1 cellular context compared by ENCODE assay signal in genomic region chr10:4965763-4966162, GRCh38.
TF ChIP-seq lines count a peak whose summit lies in the region.

No MANE protein-coding gene starts in this region.

TF ChIP-seq in HepG2, 621 proteins besides CTCF, POLR2A, EP300 and RAD21:
- TF ChIP-seq RBM22 (optimal IDR thresholded peaks at IDR 0.05; ENCODE audit: low read length): peak; percentile 38
- TF ChIP-seq SSRP1 (CRISPR knock-in tag; IDR thresholded peaks at IDR 0.05): 0 out of 2 replicates have a peak, but pooled peaks have one; percentile 34
- TF ChIP-seq RBFOX2 (IDR thresholded peaks at IDR 0.05; ENCODE audit: low read depth, low read length): peak; percentile 75; the same call in 1 of the 2 replicates
- TF ChIP-seq POLR2AphosphoS5 (IDR thresholded peaks at IDR 0.05; ENCODE audit: low read depth, low read length): peak; percentile 54; the same call in 1 of the 2 replicates
- TF ChIP-seq POLR2G (IDR thresholded peaks at IDR 0.05; ENCODE audit: low read depth, low read length): peak; percentile 37
- peak; percentile 28 for TF ChIP-seq SRSF4 (IDR thresholded peaks at IDR 0.05; ENCODE audit: low read depth, low read length, poor library complexity, severe bottlenecking)
TF ChIP-seq in HepG2: peak in this region for 6; not testable (repeated sequence) for 615.
